17 cellular contexts compared by ENCODE assay signal in the genomic region with DNA sequence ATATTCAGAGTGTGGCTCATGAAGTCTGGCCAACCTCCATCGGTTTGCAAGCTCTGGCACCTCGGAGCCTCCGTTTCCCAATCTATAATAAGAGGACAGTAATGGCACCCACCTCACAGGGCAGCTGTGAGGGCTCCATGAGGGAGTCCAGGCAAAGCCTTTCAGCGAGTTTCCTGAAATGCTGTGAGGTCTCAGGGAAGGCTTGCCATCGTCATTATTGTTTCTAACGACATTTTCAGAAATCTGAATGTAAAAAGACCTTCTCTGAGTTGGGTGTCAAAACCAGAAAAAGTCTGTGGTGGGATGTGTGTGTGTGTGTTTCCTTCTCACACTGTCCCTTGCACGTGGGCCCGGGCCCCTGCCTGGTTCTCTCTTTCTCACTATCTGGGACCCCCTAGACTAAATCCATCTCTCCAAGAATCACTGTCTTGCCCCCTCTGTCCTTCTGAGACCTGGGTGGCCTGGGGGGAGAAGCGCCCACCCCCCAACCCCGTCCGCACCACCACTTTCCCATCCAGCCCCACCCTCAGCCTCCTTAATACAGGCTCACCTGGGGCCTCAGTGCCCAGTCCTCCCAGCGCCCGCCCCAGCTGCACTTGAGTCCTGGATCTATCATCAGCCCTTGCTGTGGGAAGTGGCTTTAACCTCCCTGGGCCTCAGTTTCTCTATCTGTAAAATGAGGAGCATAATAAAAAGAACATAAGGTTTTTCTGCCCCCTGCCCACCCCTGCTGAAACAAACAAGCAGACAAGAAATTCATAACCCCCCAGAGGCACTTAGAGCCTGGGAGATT.
DNase-seq lines count a peak whose midpoint lies in the region; ATAC-seq and TF ChIP-seq lines count a peak whose summit lies in the region.
"Had no signal": no experiment of that assay in that cellular context is flagged by ENCODE, and none has a peak within 500 bp of the region (broad histone marks: within the 10 kb centered on the region; RNA-seq: fewer than 3 reads in every experiment).

No MANE protein-coding gene starts in this region.

- H3K9me3 ChIP-seq in Caco-2 (no peaks in the 10 kb centered on the region), SK-N-MC (ENCODE audit: low read depth, low read length) (no peaks in the 10 kb centered on the region), neural progenitor cell (ENCODE audit: low read depth) (no peaks in the 10 kb centered on the region), BE2C (no peaks in the 10 kb centered on the region)
- H3K9me3 ChIP-seq: Peyer's patch had no signal

- H3K36me3 ChIP-seq in Caco-2 (ENCODE audit: control insufficient read depth, insufficient read depth, low read length), result no peaks in the 10 kb centered on the region
- H3K36me3 ChIP-seq in SK-N-MC (ENCODE audit: insufficient read depth, low read length), result no peaks in the 10 kb centered on the region
- no peaks in the 10 kb centered on the region for H3K36me3 ChIP-seq in neural progenitor cell
- H3K36me3 ChIP-seq in BE2C, result no peaks in the 10 kb centered on the region
- H3K36me3 ChIP-seq: Peyer's patch had no signal

- H3K4me3 Mint-ChIP-seq in Caco-2 (ENCODE audit: unreplicated experiment) (no peak overlapping the region), immature natural killer cell (peak overlapping the region; percentile 40 to 61 (median 50)), neural progenitor cell (peak overlapping the region; percentile 64)

- intact Hi-C loops in Caco-2 (cut with micrococcal nuclease; ENCODE audit: unreplicated experiment), result no loop called here

- CTCF ChIA-PET in Caco-2 (lab: Charles Lee), result no interaction called here

- H3K4me3 ChIP-seq in Caco-2 (ENCODE audit: low read depth, low read length) (no peak overlapping the region), SK-N-MC (no peak overlapping the region), neural progenitor cell (no peak overlapping the region), BE2C (ENCODE audit: low read depth, low read length) (no peak overlapping the region), foreskin fibroblast (ENCODE audit: low read depth in 1 of 2, low read length in 2 of 2) (no peak overlapping the region)
- H3K4me3 ChIP-seq: GM23248, Peyer's patch had no signal

- H3K9me3 Mint-ChIP-seq in Caco-2 (ENCODE audit: unreplicated experiment), result no peaks in the 10 kb centered on the region
- H3K9me3 Mint-ChIP-seq in immature natural killer cell, result no peaks in the 10 kb centered on the region
- peaks cover 2% of the 10 kb centered on the region for H3K9me3 Mint-ChIP-seq in neural progenitor cell

- H3K4me1 Mint-ChIP-seq in Caco-2 (ENCODE audit: low read depth, unreplicated experiment) (peaks cover 24% of the 10 kb centered on the region), immature natural killer cell (peaks cover 43 to 62% of the 10 kb centered on the region in 2 donors), neural progenitor cell (peaks cover 64% of the 10 kb centered on the region)

- BruUV-seq in Caco-2 (replicated peaks; lab: Mats Ljungman, UMichigan), result no TSS peak

- H3K4me1 ChIP-seq in Caco-2 (peaks cover 16% of the 10 kb centered on the region), neural progenitor cell (peaks cover 33% of the 10 kb centered on the region), BE2C (peaks cover 10% of the 10 kb centered on the region)

- H3K79me2 ChIP-seq in neural progenitor cell (ENCODE audit: low read depth), result no peaks in the 10 kb centered on the region

- H3K27ac ChIP-seq in SK-N-MC, result 0 out of 2 replicates have a peak overlapping the region, but pooled peaks have one; percentile 22
- H3K27ac ChIP-seq in neural progenitor cell, result no peak overlapping the region
- H3K27ac ChIP-seq: C4-2B, GM23248, Peyer's patch had no signal

- no peak for ATAC-seq in GM21367 (IDR thresholded peaks at IDR 0.05; ENCODE audit: unreplicated experiment)
- ATAC-seq: HCT116 had no signal

- no peaks in the 10 kb centered on the region for H3K27me3 ChIP-seq in Caco-2 (replicated peaks; ENCODE audit: control insufficient read depth, insufficient read depth, low read length)
- H3K27me3 ChIP-seq in neural progenitor cell, result peaks cover 53% of the 10 kb centered on the region
- H3K27me3 ChIP-seq in BE2C, result no peaks in the 10 kb centered on the region

- H3K27me3 Mint-ChIP-seq in Caco-2 (ENCODE audit: insufficient read depth, unreplicated experiment) (no peaks in the 10 kb centered on the region), immature natural killer cell (ENCODE audit: low read depth in 3 of 3) (peaks cover 17 to 36% (median 33%) of the 10 kb centered on the region in 3 donors), neural progenitor cell (ENCODE audit: insufficient read depth, low read depth) (peaks cover 35% of the 10 kb centered on the region)

- POLR2A ChIA-PET in Caco-2 (lab: Charles Lee), result no interaction called here

- H3K36me3 Mint-ChIP-seq in Caco-2 (ENCODE audit: insufficient read depth, unreplicated experiment) (peaks cover 5% of the 10 kb centered on the region), immature natural killer cell (no peaks in the 10 kb centered on the region), neural progenitor cell (no peaks in the 10 kb centered on the region)

- DNase-seq in Caco-2, result no peak
- no peak for DNase-seq in SK-N-MC (ENCODE audit: low read depth, low spot score)
- peak; percentile 32 to 37 (median 34) for DNase-seq in immature natural killer cell
- no peak for DNase-seq in neural progenitor cell (ENCODE audit: low spot score)
- no peak for DNase-seq in KG1 (lab: John Stamatoyannopoulos, UW)
- no peak for DNase-seq in BE2C
- no peak for DNase-seq in foreskin fibroblast
- DNase-seq: ACHN, COR-L47, GDM1, GM23248, NCI-H1105, NCI-H1694 treated with DMSO at 0.1 percent for 48 hours, Peyer's patch had no signal

- TF ChIP-seq CTCF in Caco-2 (IDR thresholded peaks at IDR 0.05; ENCODE audit: insufficient read depth in 1 of 2, low read depth in 1 of 2, low read length in 1 of 2, severe bottlenecking in 1 of 2, unreplicated experiment in 1 of 2) (no peak), neural progenitor cell (IDR thresholded peaks at IDR 0.05) (no peak), BE2C (IDR thresholded peaks at IDR 0.05; ENCODE audit: low read depth, low read length) (no peak), foreskin fibroblast (IDR thresholded peaks at IDR 0.05; ENCODE audit: low read depth, low read length) (no peak)

- H3K9ac ChIP-seq in SK-N-MC (ENCODE audit: insufficient read length) (no peak overlapping the region), neural progenitor cell (no peak overlapping the region)
- H3K9ac ChIP-seq: GM23248 had no signal

- H4K20me1 ChIP-seq in neural progenitor cell (ENCODE audit: low read depth), result no peaks in the 10 kb centered on the region

- peak overlapping the region; percentile 65 for H3K27ac Mint-ChIP-seq in Caco-2 (ENCODE audit: unreplicated experiment)
- H3K27ac Mint-ChIP-seq in immature natural killer cell, result peak overlapping the region in 5 of 6 donors; percentile 40 to 77 (median 58)
- H3K27ac Mint-ChIP-seq in neural progenitor cell, result peak overlapping the region; percentile 81

- peaks cover 50% of the 10 kb centered on the region for H3F3A ChIP-seq in neural progenitor cell (ENCODE audit: low read depth)

- no peak overlapping the region for H2AFZ ChIP-seq in neural progenitor cell (replicated peaks)
- H2AFZ ChIP-seq: GM23248 had no signal

- no peak overlapping the region for H3K4me2 ChIP-seq in neural progenitor cell

Comparison
In these comparisons a context has a peak if more than half of its experiments do, and no peak if none do; other contexts are left out.
1. DNase-seq: peak in immature natural killer cell (3 of 3); none in Caco-2 (0 of 2), SK-N-MC (single experiment), neural progenitor cell (single experiment), KG1 (single experiment), BE2C (single experiment) and foreskin fibroblast (0 of 2).
2. Peak in every context shown above with its lines, with median percentiles within 50 percentile points of each other: H3K27ac Mint-ChIP-seq.